Comparison of ENCODE assay signal across 8 cellular contexts in genomic region chr17:72985882-72986720, GRCh38.
DNase-seq lines count a peak whose midpoint lies in the region; ATAC-seq, FAIRE-seq and TF ChIP-seq lines count a peak whose summit lies in the region.

No MANE protein-coding gene starts in this region.

- DNase-seq in NCI-H2171 treated with DMSO at 0.1 percent for 48 hours (lab: John Stamatoyannopoulos, UW) (peak; percentile 31), NCI-H2171 (lab: John Stamatoyannopoulos, UW) (no peak), NCI-H1930 (lab: John Stamatoyannopoulos, UW) (peak; percentile 37 to 58), WERI-Rb-1 (peak; percentile 93), bronchial epithelial cell (ENCODE audit: low read depth) (peak; percentile 56), kidney (no peak)
- DNase-seq in stimulated activated CD4-positive, alpha-beta T cell treated with anti-CD3 and anti-CD28 coated beads, Interleukin-2, amount 100 ng/mL, for 48 hours: peak; percentile 51 to 55

- peak overlapping the region; percentile 48 for H3K27ac ChIP-seq in WERI-Rb-1
- H3K27ac ChIP-seq in kidney (ENCODE audit: low read depth in 2 of 2, low read length in 2 of 2): no peak overlapping the region

- FAIRE-seq in bronchial epithelial cell (lab: Jason Lieb, UNC) (no peak), kidney (lab: Jason Lieb, UNC) (no peak)

- peak; percentile 77 for ATAC-seq in HG02885 (IDR thresholded peaks at IDR 0.05; ENCODE audit: poor library complexity, unreplicated experiment)

- TF ChIP-seq CTCF in WERI-Rb-1 (IDR thresholded peaks at IDR 0.05; ENCODE audit: low read depth, low read length) (peak; percentile 96), bronchial epithelial cell (IDR thresholded peaks at IDR 0.05; ENCODE audit: insufficient read depth, low read length, severe bottlenecking) (peak; percentile 91), kidney (IDR thresholded peaks at IDR 0.05; ENCODE audit: borderline replicate concordance, extremely low read depth, insufficient read depth) (peak; percentile 81)

- peaks cover 5% of the 10 kb centered on the region for H3K9me3 ChIP-seq in WERI-Rb-1 (ENCODE audit: severe bottlenecking)
- no peaks in the 10 kb centered on the region for H3K9me3 ChIP-seq in kidney (ENCODE audit: control insufficient read depth in 1 of 2, low read length in 2 of 2)

- H3K4me3 ChIP-seq in WERI-Rb-1 (ENCODE audit: low read depth, low read length) (no peak overlapping the region), bronchial epithelial cell (ENCODE audit: low read depth, low read length) (no peak overlapping the region), kidney (ENCODE audit: low read length in 2 of 2) (no peak overlapping the region)

- no peaks in the 10 kb centered on the region for H3K36me3 ChIP-seq in WERI-Rb-1
- no peaks in the 10 kb centered on the region for H3K36me3 ChIP-seq in bronchial epithelial cell (ENCODE audit: control insufficient read depth, insufficient read depth, low read length)
- H3K36me3 ChIP-seq in kidney (ENCODE audit: control insufficient read depth in 1 of 2, insufficient read depth in 2 of 2, low read length in 2 of 2): no peaks in the 10 kb centered on the region

- H3K9ac ChIP-seq in kidney (ENCODE audit: low read length in 2 of 2): no peak overlapping the region

- no peaks in the 10 kb centered on the region for H3K27me3 ChIP-seq in WERI-Rb-1 (ENCODE audit: insufficient read depth, low read depth, severe bottlenecking)
- no peaks in the 10 kb centered on the region for H3K27me3 ChIP-seq in bronchial epithelial cell (ENCODE audit: control insufficient read depth, insufficient read depth, low read length)

- no peaks in the 10 kb centered on the region for H3K4me1 ChIP-seq in kidney (ENCODE audit: control insufficient read depth in 1 of 2, insufficient read depth in 1 of 2, low read depth in 1 of 2, low read length in 2 of 2)

- intact Hi-C loops in kidney (cut with DNase I): loop anchor here (10.0 kb wide), 1 partner anchor 169 kb away; no protein-coding TSS in a partner anchor

Comparison
In these comparisons a context has a peak if more than half of its experiments do, and no peak if none do; other contexts are left out.
1. DNase-seq: peak in NCI-H2171 treated with DMSO at 0.1 percent for 48 hours (single experiment), NCI-H1930 (2 of 2), WERI-Rb-1 (single experiment), bronchial epithelial cell (single experiment) and stimulated activated CD4-positive, alpha-beta T cell treated with anti-CD3 and anti-CD28 coated beads, Interleukin-2, amount 100 ng/mL, for 48 hours (2 of 2); none in NCI-H2171 (single experiment) and kidney (single experiment).
2. Peak in every context shown above with its lines, with median percentiles within 50 percentile points of each other: CTCF ChIP-seq.